12 cellular contexts compared by ENCODE assay signal in genomic region chr15:68842958-68843357, GRCh38.
"Had no signal": no experiment of that assay in that cellular context is flagged by ENCODE, and none has a peak within 500 bp of the region (broad histone marks: within the 10 kb centered on the region; RNA-seq: fewer than 3 reads in every experiment).

No MANE protein-coding gene starts in this region.

- H3K27ac Mint-ChIP-seq: activated T-cell treated with anti-CD3 and anti-CD28 coated beads, Interleukin-2, amount 50 U/mL, for 24 hours had no signal

- ATAC-seq: stimulated activated naive CD8-positive, alpha-beta T cell treated with anti-CD3 and anti-CD28 coated beads, Interleukin-15, Interleukin-2, amounts not matched to agents 100 U/mL and 50 U/mL, for 24 hours had no signal

- DNase-seq: activated CD4-positive, alpha-beta T cell treated with anti-CD3 and anti-CD28 coated beads, Interleukin-2, amount 50 U/mL, for 4 hours; activated CD4-positive, CD25-positive, alpha-beta regulatory T cell treated with anti-CD3 and anti-CD28 coated beads, Interleukin-2, amount 50 U/mL, for 72 hours; activated T-cell treated with anti-CD3 and anti-CD28 coated beads, Interleukin-2, amount 50 U/mL, for 24 hours; aorta; esophagus squamous epithelium; foreskin fibroblast; head of caudate nucleus; sigmoid colon; stimulated activated CD4-positive, alpha-beta T cell treated with anti-CD3 and anti-CD28 coated beads, Interleukin-12 subunit alpha, Interleukin-12 subunit beta, amount 100 ng/mL, for 4 hours; stimulated activated naive CD8-positive, alpha-beta T cell treated with anti-CD3 and anti-CD28 coated beads, Interleukin-15, Interleukin-2, amounts not matched to agents 100 U/mL and 50 U/mL, for 24 hours; T-helper 2 cell had no signal

- H3K9me3 Mint-ChIP-seq: activated T-cell treated with anti-CD3 and anti-CD28 coated beads, Interleukin-2, amount 50 U/mL, for 24 hours had no signal

- H3K9me3 ChIP-seq: sigmoid colon, thoracic aorta had no signal
